Comparison of ENCODE assay signal across 8 cellular contexts in genomic region chr7:142711722-142712616, GRCh38. TPM values are rescaled to one million over a fixed set of nuclear protein-coding genes. Genes with fewer than 3 reads are reported as not detected.
DNase-seq lines count a peak whose midpoint lies in the region; ATAC-seq and TF ChIP-seq lines count a peak whose summit lies in the region.

No MANE protein-coding gene starts in this region.

- no peaks in the 10 kb centered on the region for H3K9me3 ChIP-seq in left ventricle myocardium inferior (replicated peaks)

- no peaks in the 10 kb centered on the region for H3K27me3 Mint-ChIP-seq in activated naive CD4-positive, alpha-beta T cell treated with anti-CD3 and anti-CD28 coated beads, Interleukin-2, amount 50 U/mL, for 24 hours

- H3K4me1 ChIP-seq in left ventricle myocardium inferior, result no peaks in the 10 kb centered on the region

- H3K36me3 ChIP-seq in left ventricle myocardium inferior, result no peaks in the 10 kb centered on the region

- H3K4me3 Mint-ChIP-seq in activated naive CD4-positive, alpha-beta T cell treated with anti-CD3 and anti-CD28 coated beads, Interleukin-2, amount 50 U/mL, for 24 hours, result peak overlapping the region; percentile 91

- H3K4me3 ChIP-seq in left ventricle myocardium inferior, result no peak overlapping the region

- ATAC-seq in GM21529 (IDR thresholded peaks at IDR 0.05; ENCODE audit: unreplicated experiment), result no peak

- TF ChIP-seq CTCF in left ventricle myocardium inferior (IDR thresholded peaks at IDR 0.05; ENCODE audit: borderline replicate concordance), result peak; percentile 70

- intact Hi-C loops in left ventricle myocardium inferior (cut with micrococcal nuclease) (loop anchor here (5.0 kb wide), 1 partner anchor 70 kb away; no protein-coding TSS in a partner anchor), cardiac septum (cut with DNase I) (no loop called here)

- H3K4me1 Mint-ChIP-seq in activated naive CD4-positive, alpha-beta T cell treated with anti-CD3 and anti-CD28 coated beads, Interleukin-2, amount 50 U/mL, for 24 hours, result peaks cover 71% of the 10 kb centered on the region

- no peak for DNase-seq in left ventricle myocardium inferior
- no peak for DNase-seq in cardiac septum (ENCODE audit: low spot score)
- DNase-seq in NCI-H2081 treated with DMSO at 0.1 percent for 48 hours (lab: John Stamatoyannopoulos, UW), result peak; percentile 18
- DNase-seq in kidney glomerular epithelial cell (lab: John Stamatoyannopoulos, UW), result peak; percentile 24
- DNase-seq in T-helper 9 cell, result no peak
- DNase-seq in NCI-H1092 treated with DMSO at 0.1 percent for 48 hours (lab: John Stamatoyannopoulos, UW), result no peak

- peaks cover 34% of the 10 kb centered on the region for H3K27me3 ChIP-seq in left ventricle myocardium inferior (ENCODE audit: low read depth)

- H3K27ac ChIP-seq in left ventricle myocardium inferior (replicated peaks), result no peak overlapping the region

- no peaks in the 10 kb centered on the region for H3K9me3 Mint-ChIP-seq in activated naive CD4-positive, alpha-beta T cell treated with anti-CD3 and anti-CD28 coated beads, Interleukin-2, amount 50 U/mL, for 24 hours

- H3K36me3 Mint-ChIP-seq in activated naive CD4-positive, alpha-beta T cell treated with anti-CD3 and anti-CD28 coated beads, Interleukin-2, amount 50 U/mL, for 24 hours, result no peaks in the 10 kb centered on the region

- peak overlapping the region; percentile 96 for H3K27ac Mint-ChIP-seq in activated naive CD4-positive, alpha-beta T cell treated with anti-CD3 and anti-CD28 coated beads, Interleukin-2, amount 50 U/mL, for 24 hours

RNA-seq across cellular contexts. Expression of gene PRSS1, which starts 37.3 kb away (rescaled TPM):
- not detected for total RNA-seq in left ventricle myocardium inferior
- total RNA-seq in cardiac septum, result not detected

RNA-seq across cellular contexts. Expression of gene PRSS2, which starts 58.8 kb away (rescaled TPM):
- total RNA-seq in left ventricle myocardium inferior, result not detected
- total RNA-seq in cardiac septum, result not detected

Comparison
In these comparisons a context has a peak if more than half of its experiments do, and no peak if none do; other contexts are left out.
1. DNase-seq: peak in NCI-H2081 treated with DMSO at 0.1 percent for 48 hours (single experiment) and kidney glomerular epithelial cell (single experiment); none in left ventricle myocardium inferior (single experiment), cardiac septum (single experiment), T-helper 9 cell (single experiment) and NCI-H1092 treated with DMSO at 0.1 percent for 48 hours (single experiment).